Comparison of ENCODE assay signal across 11 cellular contexts in the genomic region with DNA sequence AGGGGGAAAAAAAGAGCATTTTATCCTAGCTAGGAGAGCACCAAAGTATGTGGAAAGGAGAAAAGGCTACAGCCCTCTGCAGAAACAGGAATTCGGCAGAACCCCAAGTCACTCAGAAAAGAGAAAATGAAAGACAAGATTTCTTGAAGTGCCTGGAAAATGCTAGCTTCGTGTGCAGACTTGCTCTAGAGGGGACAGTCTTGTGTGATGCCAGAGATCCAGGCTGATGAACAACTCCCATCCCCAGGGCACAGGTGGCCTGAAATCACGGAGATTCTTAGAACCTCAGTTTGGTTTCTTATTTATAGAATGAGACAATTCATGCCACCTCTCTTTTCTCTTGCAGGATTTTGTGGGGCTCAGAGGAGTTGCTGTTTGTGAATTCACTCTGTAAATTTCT.
DNase-seq lines count a peak whose midpoint lies in the region; ATAC-seq lines count a peak whose summit lies in the region.
"Had no signal": no experiment of that assay in that cellular context is flagged by ENCODE, and none has a peak within 500 bp of the region (broad histone marks: within the 10 kb centered on the region; RNA-seq: fewer than 3 reads in every experiment).

No MANE protein-coding gene starts in this region.

- peak; percentile 70 for DNase-seq in activated CD4-positive, alpha-beta T cell treated with anti-CD3 and anti-CD28 coated beads, Interleukin-2, amount 10 ng/mL, durations not matched to agents 24 days and 14 days
- DNase-seq in activated CD4-positive, alpha-beta T cell treated with anti-CD3 and anti-CD28 coated beads, Interleukin-2, amount 50 U/mL, for 4 hours, result no peak
- DNase-seq in M059J (ENCODE audit: low read depth), result peak; percentile 43
- DNase-seq in central memory CD8-positive, alpha-beta T cell (ENCODE audit: low spot score in 2 of 2), result no peak
- DNase-seq in NCI-H187 treated with DMSO at 0.1 percent for 48 hours (lab: John Stamatoyannopoulos, UW), result no peak
- no peak for DNase-seq in Right ventricle myocardium inferior (ENCODE audit: missing footprints)
- no peak for DNase-seq in left colon
- DNase-seq: DMS79, upper lobe of right lung had no signal

- no peak overlapping the region for H3K4me3 ChIP-seq in skeletal muscle tissue (ENCODE audit: low read length in 3 of 3)
- H3K4me3 ChIP-seq: upper lobe of right lung had no signal

- no peak for ATAC-seq in central memory CD8-positive, alpha-beta T cell (replicated peaks; ENCODE audit: extremely low read depth, poor library complexity, severe bottlenecking)
- ATAC-seq in Right ventricle myocardium inferior (no peak), left colon (no peak)
- ATAC-seq: PC-3, upper lobe of right lung had no signal

- peak overlapping the region; percentile 16 for H3K27ac ChIP-seq in skeletal muscle tissue (ENCODE audit: low read depth, low read length)
- H3K27ac ChIP-seq: upper lobe of right lung had no signal

- H3K9ac ChIP-seq in skeletal muscle tissue (ENCODE audit: low read depth in 1 of 3, low read length in 3 of 3), result no peak overlapping the region

- intact Hi-C loops in activated CD4-positive, alpha-beta T cell treated with anti-CD3 and anti-CD28 coated beads, Interleukin-2, amount 10 ng/mL, durations not matched to agents 24 days and 14 days (cut with micrococcal nuclease), result loop anchor here (1.0 to 10.0 kb wide), 10 partner anchors 20 to 417 kb away; no protein-coding TSS in a partner anchor
- intact Hi-C loops in Right ventricle myocardium inferior (cut with DNase I) (no loop called here), left colon (cut with DNase I, micrococcal nuclease) (no loop called here)

- H3K9me3 Mint-ChIP-seq in activated CD4-positive, alpha-beta T cell treated with anti-CD3 and anti-CD28 coated beads, Interleukin-2, amount 10 ng/mL, durations not matched to agents 24 days and 14 days, result no peaks in the 10 kb centered on the region
- H3K9me3 Mint-ChIP-seq in central memory CD8-positive, alpha-beta T cell, result no peaks in the 10 kb centered on the region

- peaks cover 80% of the 10 kb centered on the region for H3K4me1 Mint-ChIP-seq in activated CD4-positive, alpha-beta T cell treated with anti-CD3 and anti-CD28 coated beads, Interleukin-2, amount 10 ng/mL, durations not matched to agents 24 days and 14 days
- H3K4me1 Mint-ChIP-seq in central memory CD8-positive, alpha-beta T cell, result peaks cover 27% of the 10 kb centered on the region

- H3K4me1 ChIP-seq in skeletal muscle tissue (ENCODE audit: control insufficient read depth in 3 of 3, insufficient read depth in 3 of 3, low read length in 3 of 3), result peaks cover 3 to 17% (median 6%) of the 10 kb centered on the region in 3 donors
- H3K4me1 ChIP-seq: upper lobe of right lung had no signal

- no peaks in the 10 kb centered on the region for H3K9me3 ChIP-seq in skeletal muscle tissue (ENCODE audit: control insufficient read depth in 3 of 3, low read length in 3 of 3)
- H3K9me3 ChIP-seq: upper lobe of right lung had no signal

- H3K36me3 ChIP-seq in skeletal muscle tissue (ENCODE audit: control insufficient read depth in 3 of 3, insufficient read depth in 3 of 3, low read length in 3 of 3), result no peaks in the 10 kb centered on the region
- H3K36me3 ChIP-seq: upper lobe of right lung had no signal

- H3K27me3 Mint-ChIP-seq in activated CD4-positive, alpha-beta T cell treated with anti-CD3 and anti-CD28 coated beads, Interleukin-2, amount 10 ng/mL, durations not matched to agents 24 days and 14 days, result no peaks in the 10 kb centered on the region
- no peaks in the 10 kb centered on the region for H3K27me3 Mint-ChIP-seq in central memory CD8-positive, alpha-beta T cell

- H3K4me3 Mint-ChIP-seq in activated CD4-positive, alpha-beta T cell treated with anti-CD3 and anti-CD28 coated beads, Interleukin-2, amount 10 ng/mL, durations not matched to agents 24 days and 14 days, result peak overlapping the region; percentile 86
- peak overlapping the region; percentile 79 for H3K4me3 Mint-ChIP-seq in central memory CD8-positive, alpha-beta T cell

- H3K36me3 Mint-ChIP-seq in activated CD4-positive, alpha-beta T cell treated with anti-CD3 and anti-CD28 coated beads, Interleukin-2, amount 10 ng/mL, durations not matched to agents 24 days and 14 days (ENCODE audit: low read depth), result peaks cover 27% of the 10 kb centered on the region
- peaks cover 10% of the 10 kb centered on the region for H3K36me3 Mint-ChIP-seq in central memory CD8-positive, alpha-beta T cell (ENCODE audit: insufficient read depth)

- H3K27me3 ChIP-seq in skeletal muscle tissue (ENCODE audit: control insufficient read depth in 3 of 3, insufficient read depth in 3 of 3, low read length in 3 of 3), result peaks cover 0 to 5% (median 0%) of the 10 kb centered on the region in 3 donors
- H3K27me3 ChIP-seq: upper lobe of right lung had no signal

- peak overlapping the region; percentile 97 for H3K27ac Mint-ChIP-seq in activated CD4-positive, alpha-beta T cell treated with anti-CD3 and anti-CD28 coated beads, Interleukin-2, amount 10 ng/mL, durations not matched to agents 24 days and 14 days
- H3K27ac Mint-ChIP-seq in central memory CD8-positive, alpha-beta T cell (ENCODE audit: low read depth), result peak overlapping the region; percentile 97

Comparison
In these comparisons a context has a peak if more than half of its experiments do, and no peak if none do; other contexts are left out.
1. DNase-seq: peak in activated CD4-positive, alpha-beta T cell treated with anti-CD3 and anti-CD28 coated beads, Interleukin-2, amount 10 ng/mL, durations not matched to agents 24 days and 14 days (single experiment) and M059J (single experiment); none in activated CD4-positive, alpha-beta T cell treated with anti-CD3 and anti-CD28 coated beads, Interleukin-2, amount 50 U/mL, for 4 hours (0 of 2), central memory CD8-positive, alpha-beta T cell (0 of 2), NCI-H187 treated with DMSO at 0.1 percent for 48 hours (single experiment), Right ventricle myocardium inferior (single experiment) and left colon (0 of 2).